In genomic region chr1:145927073-145927886, GRCh38 we compare ENCODE assay signal across 1 cellular context.
TF ChIP-seq lines count a peak whose summit lies in the region.

Gene RBM8A (minus strand): TSS chr1:145927484. CDS start chr1:145927426, 58 bp downstream.

TF ChIP-seq in WTC11, 78 proteins besides CTCF, POLR2A, EP300 and RAD21 (continued from another document):
- TF ChIP-seq ZNF532 (CRISPR knock-in tag; IDR thresholded peaks at IDR 0.05; ENCODE audit: borderline replicate concordance) = no peak
- TF ChIP-seq ARID4B (CRISPR knock-in tag; IDR thresholded peaks at IDR 0.05; ENCODE audit: borderline replicate concordance) = peak; percentile 83; the same call in 1 of the 2 replicates
- TF ChIP-seq MXD4 (CRISPR knock-in tag; IDR thresholded peaks at IDR 0.05; ENCODE audit: borderline replicate concordance) = no peak
- no peak for TF ChIP-seq TP53 (CRISPR knock-in tag; IDR thresholded peaks at IDR 0.05)
- TF ChIP-seq ATF2 (CRISPR knock-in tag; IDR thresholded peaks at IDR 0.05; ENCODE audit: borderline replicate concordance, low read depth) = no peak
- no peak for TF ChIP-seq GTF2I (CRISPR knock-in tag; conservative IDR thresholded peaks at IDR 0.05)
- TF ChIP-seq ZNF121 (CRISPR knock-in tag; IDR thresholded peaks at IDR 0.05) = no peak
- TF ChIP-seq NFE2L1 (CRISPR knock-in tag; IDR thresholded peaks at IDR 0.05) = no peak
- no peak for TF ChIP-seq OVOL2 (CRISPR knock-in tag; IDR thresholded peaks at IDR 0.05; ENCODE audit: borderline replicate concordance)
- TF ChIP-seq ATF3 (CRISPR knock-in tag; conservative IDR thresholded peaks at IDR 0.05) = no peak
- TF ChIP-seq ZNF416 (CRISPR knock-in tag; IDR thresholded peaks at IDR 0.05) = no peak
- no peak for TF ChIP-seq MLX (CRISPR knock-in tag; IDR thresholded peaks at IDR 0.05)
- no peak for TF ChIP-seq USF2 (CRISPR knock-in tag; IDR thresholded peaks at IDR 0.05)
- peak; percentile 90 for TF ChIP-seq CREM (CRISPR knock-in tag; IDR thresholded peaks at IDR 0.05)
- TF ChIP-seq TEAD1 (CRISPR knock-in tag; IDR thresholded peaks at IDR 0.05) = 0 out of 2 replicates have a peak, but pooled peaks have one; percentile 55
- peak; percentile 91 for TF ChIP-seq SP1 (CRISPR knock-in tag; conservative IDR thresholded peaks at IDR 0.05)
- TF ChIP-seq USF1 (CRISPR knock-in tag; IDR thresholded peaks at IDR 0.05) = peak; percentile 3; the same call in 1 of the 2 replicates
- 0 out of 2 replicates have a peak, but pooled peaks have one; percentile 47 for TF ChIP-seq E2F5 (CRISPR knock-in tag; IDR thresholded peaks at IDR 0.05)
- TF ChIP-seq FOXJ3 (CRISPR knock-in tag; IDR thresholded peaks at IDR 0.05; ENCODE audit: borderline replicate concordance) = no peak
- TF ChIP-seq FOXK1 (CRISPR knock-in tag; IDR thresholded peaks at IDR 0.05) = peak; percentile 94
- TF ChIP-seq TEAD4 (CRISPR knock-in tag; IDR thresholded peaks at IDR 0.05) = no peak
- 0 out of 2 replicates have a peak, but pooled peaks have one; percentile 23 for TF ChIP-seq ATF1 (CRISPR knock-in tag; IDR thresholded peaks at IDR 0.05)
- TF ChIP-seq NFYB (CRISPR knock-in tag; conservative IDR thresholded peaks at IDR 0.05; ENCODE audit: low read depth) = peak; percentile 70
- no peak for TF ChIP-seq ZNF396 (CRISPR knock-in tag; IDR thresholded peaks at IDR 0.05; ENCODE audit: borderline replicate concordance)
- no peak for TF ChIP-seq JAZF1 (CRISPR knock-in tag; IDR thresholded peaks at IDR 0.05)
- no peak for TF ChIP-seq MYBL2 (CRISPR knock-in tag; IDR thresholded peaks at IDR 0.05)
- TF ChIP-seq JUN (CRISPR knock-in tag; IDR thresholded peaks at IDR 0.05) = no peak
- TF ChIP-seq ZNF232 (CRISPR knock-in tag; IDR thresholded peaks at IDR 0.05) = 0 out of 2 replicates have a peak, but pooled peaks have one; percentile 58
- no peak for TF ChIP-seq ZMAT4 (CRISPR knock-in tag; IDR thresholded peaks at IDR 0.05)
- no peak for TF ChIP-seq CBFB (CRISPR knock-in tag; IDR thresholded peaks at IDR 0.05; ENCODE audit: low read depth)
- no peak for TF ChIP-seq NR3C1 (CRISPR knock-in tag; conservative IDR thresholded peaks at IDR 0.05; ENCODE audit: low read depth)
- no peak for TF ChIP-seq E2F4 (CRISPR knock-in tag; IDR thresholded peaks at IDR 0.05; ENCODE audit: borderline replicate concordance, low read depth)
- TF ChIP-seq AR (CRISPR knock-in tag; IDR thresholded peaks at IDR 0.05) = no peak
- TF ChIP-seq MAX (CRISPR knock-in tag; IDR thresholded peaks at IDR 0.05) = peak; percentile 84
- peak; percentile 62 for TF ChIP-seq GABPB1 (CRISPR knock-in tag; IDR thresholded peaks at IDR 0.05)
- no peak for TF ChIP-seq IRF1 (CRISPR knock-in tag; IDR thresholded peaks at IDR 0.05)
- TF ChIP-seq ZNF138 (CRISPR knock-in tag; conservative IDR thresholded peaks at IDR 0.05) = no peak
- no peak for TF ChIP-seq SMAD3 (CRISPR knock-in tag; IDR thresholded peaks at IDR 0.05; ENCODE audit: borderline replicate concordance)
- no peak for TF ChIP-seq ZNF423 (CRISPR knock-in tag; IDR thresholded peaks at IDR 0.05)
